In genomic region chr20:25310268-25310920, GRCh38 we compare ENCODE assay signal across 8 cellular contexts.
A peak's percentile ranks its signal among the peaks of the same experiment; 100 is the strongest.
DNase-seq lines count a peak whose midpoint lies in the region; ATAC-seq and TF ChIP-seq lines count a peak whose summit lies in the region.

No MANE protein-coding gene starts in this region.

- peak; percentile 83 for TF ChIP-seq CTCF in BE2C (IDR thresholded peaks at IDR 0.05; ENCODE audit: low read depth, low read length)
- TF ChIP-seq CTCF in fibroblast of mammary gland (conservative IDR thresholded peaks at IDR 0.05; ENCODE audit: control insufficient read depth, insufficient read depth, low read depth, low read length), result peak; percentile 93
- peak; percentile 20 to 73 (median 72) for TF ChIP-seq CTCF in tibial nerve (IDR thresholded peaks at IDR 0.05)

- H3K27ac ChIP-seq in tibial nerve, result peak overlapping the region; percentile 85 to 92 (median 86)

- TF ChIP-seq POLR2A in tibial nerve (IDR thresholded peaks at IDR 0.05), result peak in 1 of 2 donors; percentile 9

- peaks cover 19% of the 10 kb centered on the region for H3K4me1 ChIP-seq in BE2C
- peaks cover 0 to 52% (median 35%) of the 10 kb centered on the region in 4 donors for H3K4me1 ChIP-seq in tibial nerve

- peak in 1 of 2 donors; percentile 82 for TF ChIP-seq EP300 in tibial nerve (IDR thresholded peaks at IDR 0.05)

- DNase-seq in BE2C (peak; percentile 72), NCI-H510A (lab: John Stamatoyannopoulos, UW) (peak; percentile 78), fibroblast of mammary gland (ENCODE audit: low read depth) (peak; percentile 97), non-pigmented ciliary epithelial cell (ENCODE audit: low read depth) (peak; percentile 87), tibial nerve (ENCODE audit: low spot score in 2 of 2) (peak; percentile 41 to 81)
- peak; percentile 35 for DNase-seq in activated CD8-positive, alpha-beta memory T cell treated with anti-CD3 and anti-CD28 coated beads, Interleukin-2, amount 50 U/mL, for 4 hours

- peak; percentile 93 for ATAC-seq in GM18868 (IDR thresholded peaks at IDR 0.05; ENCODE audit: unreplicated experiment)
- peak; percentile 96 for ATAC-seq in HG03066 (IDR thresholded peaks at IDR 0.05; ENCODE audit: low read depth, unreplicated experiment)

- H3K4me3 ChIP-seq in BE2C (ENCODE audit: low read depth, low read length), result peak overlapping the region; percentile 27
- H3K4me3 ChIP-seq in fibroblast of mammary gland (ENCODE audit: control insufficient read depth, low read depth, low read length), result peak overlapping the region; percentile 29
- peak overlapping the region in 2 of 4 donors; percentile 10 to 30 for H3K4me3 ChIP-seq in tibial nerve

- WGBS in tibial nerve, 2 donors, result 12 to 18% methylated on average over 6 of the region's 6 CpGs

- H3K27me3 ChIP-seq in BE2C (no peaks in the 10 kb centered on the region), tibial nerve (no peaks in the 10 kb centered on the region)

- H3K36me3 ChIP-seq in BE2C (0 out of 2 replicates have a peak, but pooled peaks cover 4% of the 10 kb centered on the region), tibial nerve (peaks cover 0 to 36% (median 0%) of the 10 kb centered on the region in 3 donors)

- no peaks in the 10 kb centered on the region for H3K9me3 ChIP-seq in BE2C
- no peaks in the 10 kb centered on the region for H3K9me3 ChIP-seq in tibial nerve

Comparison
In these comparisons a context has a peak if more than half of its experiments do, and no peak if none do; other contexts are left out.
1. DNase-seq: peak in every context shown above with its lines; median percentile 97 in fibroblast of mammary gland; 87 in non-pigmented ciliary epithelial cell; 78 in NCI-H510A; 72 in BE2C; 61 in tibial nerve; 35 in activated CD8-positive, alpha-beta memory T cell treated with anti-CD3 and anti-CD28 coated beads, Interleukin-2, amount 50 U/mL, for 4 hours.